Comparison of ENCODE assay signal across 27 cellular contexts in the genomic region with DNA sequence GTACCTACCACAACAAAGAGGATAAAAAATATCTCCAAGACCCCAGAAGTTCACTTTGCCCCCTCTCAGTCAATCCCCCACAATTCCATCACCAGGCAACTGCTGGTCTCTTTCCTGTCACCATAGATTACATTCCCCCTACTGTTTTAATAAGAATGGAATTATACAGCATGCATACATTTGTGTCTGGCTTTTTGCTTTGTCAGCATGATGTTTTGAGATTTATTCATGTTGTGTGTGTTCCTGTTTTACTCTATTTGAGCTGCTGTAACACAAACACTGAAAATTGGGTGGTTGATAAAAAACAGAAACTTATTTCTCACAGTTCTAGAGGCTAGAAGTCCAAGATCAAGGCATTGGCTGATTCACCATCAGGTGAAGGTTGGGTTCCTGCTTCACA.
"Had no signal": no experiment of that assay in that cellular context is flagged by ENCODE, and none has a peak within 500 bp of the region (broad histone marks: within the 10 kb centered on the region; RNA-seq: fewer than 3 reads in every experiment).

No MANE protein-coding gene starts in this region.

- H3K27ac Mint-ChIP-seq: dendritic cell treated with granulocyte-macrophage colony-stimulating factor and Interleukin-4, amounts not matched to agents 40 ng/mL and 50 ng/mL, for 4 days; effector memory CD8-positive, alpha-beta T cell; endodermal cell; mesothelial cell of epicardium had no signal

- DNase-seq: colonic mucosa; cortex of kidney; effector CD8-positive, alpha-beta T cell; effector memory CD8-positive, alpha-beta T cell; endodermal cell; erythroblast; esophagus squamous epithelium; foreskin fibroblast; foreskin melanocyte; gastrocnemius medialis; glutamatergic neuron; head of caudate nucleus; heart right ventricle; hippocampal formation; left cardiac atrium; left lung; left ventricle myocardium superior; lower lobe of right lung; mesenchymal stem cell; mucosa of descending colon had no signal

- H3K4me3 ChIP-seq: colonic mucosa, esophagus squamous epithelium, gastrocnemius medialis, heart right ventricle, left lung, lower lobe of right lung, mucosa of descending colon had no signal

- H3K4me3 Mint-ChIP-seq: dendritic cell treated with granulocyte-macrophage colony-stimulating factor and Interleukin-4, amounts not matched to agents 40 ng/mL and 50 ng/mL, for 4 days; effector memory CD8-positive, alpha-beta T cell; endodermal cell; mesothelial cell of epicardium had no signal

- H3K27ac ChIP-seq: colonic mucosa, epithelial cell of prostate, esophagus squamous epithelium, gastrocnemius medialis, heart right ventricle, left lung, lower lobe of right lung had no signal

- H3K36me3 Mint-ChIP-seq: mesothelial cell of epicardium had no signal

- FAIRE-seq: endometrium, islet of Langerhans, keratinocyte had no signal

- H3K27me3 ChIP-seq: colonic mucosa, esophagus squamous epithelium, gastrocnemius medialis, heart right ventricle, left lung had no signal

- H3K9me3 ChIP-seq: colonic mucosa, esophagus squamous epithelium, gastrocnemius medialis, heart right ventricle, left lung, lower lobe of right lung, mucosa of descending colon had no signal

- H3K9me3 Mint-ChIP-seq: dendritic cell treated with granulocyte-macrophage colony-stimulating factor and Interleukin-4, amounts not matched to agents 40 ng/mL and 50 ng/mL, for 4 days; effector memory CD8-positive, alpha-beta T cell; endodermal cell; mesothelial cell of epicardium had no signal

- H3K27me3 Mint-ChIP-seq: dendritic cell treated with granulocyte-macrophage colony-stimulating factor and Interleukin-4, amounts not matched to agents 40 ng/mL and 50 ng/mL, for 4 days; effector memory CD8-positive, alpha-beta T cell had no signal

- H3K4me1 ChIP-seq: colonic mucosa, esophagus squamous epithelium, gastrocnemius medialis, heart right ventricle, left lung, lower lobe of right lung had no signal

- H3K36me3 ChIP-seq: colonic mucosa, esophagus squamous epithelium, gastrocnemius medialis, heart right ventricle, left lung, lower lobe of right lung had no signal

- ATAC-seq: effector memory CD8-positive, alpha-beta T cell; esophagus mucosa; gastrocnemius medialis; heart right ventricle; left cardiac atrium; left lung; left ventricle myocardium superior; mucosa of descending colon had no signal
